9 cellular contexts compared by ENCODE assay signal in the genomic region with DNA sequence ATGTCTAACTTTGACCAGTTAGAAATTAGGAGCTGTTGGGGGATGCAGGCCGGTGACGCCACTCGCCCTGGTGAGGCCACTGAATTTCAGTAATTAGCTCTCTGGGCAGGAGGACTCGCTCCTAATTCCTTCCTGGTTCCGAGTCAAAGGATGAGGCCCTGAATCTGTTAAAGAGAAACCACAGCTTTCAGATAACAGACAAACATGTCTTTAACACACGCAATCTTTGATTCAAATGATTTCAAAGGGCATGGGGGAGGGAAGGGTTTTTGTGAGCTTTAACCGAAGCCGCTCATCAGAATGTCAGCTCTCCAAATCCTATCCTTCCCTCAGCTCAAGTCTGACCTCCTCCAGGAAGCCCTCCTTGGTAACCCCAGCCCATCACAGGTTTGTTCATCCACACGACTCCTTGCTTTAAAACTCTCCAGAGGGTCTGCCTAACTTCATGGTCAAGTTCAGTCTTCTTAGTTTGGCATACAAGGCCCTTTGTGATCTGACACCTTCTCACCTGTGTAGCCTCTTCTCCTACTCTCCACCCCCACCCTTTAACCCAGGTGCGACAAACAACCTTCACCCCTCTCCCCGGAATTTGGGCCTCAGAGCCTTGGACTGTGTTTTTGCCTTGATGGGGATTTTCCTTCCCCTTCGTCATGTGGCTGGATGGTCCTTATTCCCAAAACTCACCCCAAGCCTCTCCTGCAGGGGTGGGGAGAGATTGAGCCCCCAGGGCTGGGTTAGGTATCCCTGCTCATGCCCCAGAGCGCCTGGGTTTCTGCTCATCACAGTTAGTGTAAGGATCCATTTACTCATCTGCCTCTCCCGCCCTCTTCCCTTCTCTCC. TPM values are rescaled to one million over a fixed set of nuclear protein-coding genes. Genes with fewer than 3 reads are reported as not detected.
DNase-seq lines count a peak whose midpoint lies in the region; ATAC-seq and TF ChIP-seq lines count a peak whose summit lies in the region.
"Had no signal": no experiment of that assay in that cellular context is flagged by ENCODE, and none has a peak within 500 bp of the region (broad histone marks: within the 10 kb centered on the region; RNA-seq: fewer than 3 reads in every experiment).

No MANE protein-coding gene starts in this region.

- no peak overlapping the region for H3K4me3 Mint-ChIP-seq in endodermal cell
- peak overlapping the region; percentile 86 to 89 for H3K4me3 Mint-ChIP-seq in stimulated activated naive CD8-positive, alpha-beta T cell treated with anti-CD3 and anti-CD28 coated beads, Interleukin-15, amount 100 ng/mL, for 72 hours

- no peak for TF ChIP-seq CTCF in Peyer's patch (IDR thresholded peaks at IDR 0.05)
- no peak for TF ChIP-seq CTCF in endodermal cell (conservative IDR thresholded peaks at IDR 0.05)

- no peaks in the 10 kb centered on the region for H3K27me3 ChIP-seq in Peyer's patch
- peaks cover 21% of the 10 kb centered on the region for H3K27me3 ChIP-seq in endodermal cell (ENCODE audit: control insufficient read depth, insufficient read depth, low read length, poor library complexity, severe bottlenecking)

- no peaks in the 10 kb centered on the region for H3K36me3 ChIP-seq in Peyer's patch
- H3K36me3 ChIP-seq in endodermal cell (ENCODE audit: control insufficient read depth, insufficient read depth, low read length): no peaks in the 10 kb centered on the region

- H3K9ac ChIP-seq in endodermal cell (ENCODE audit: extremely low read depth, low read length, poor library complexity, severe bottlenecking): no peak overlapping the region

- no peaks in the 10 kb centered on the region for H3K9me3 Mint-ChIP-seq in endodermal cell
- no peaks in the 10 kb centered on the region for H3K9me3 Mint-ChIP-seq in stimulated activated naive CD8-positive, alpha-beta T cell treated with anti-CD3 and anti-CD28 coated beads, Interleukin-15, amount 100 ng/mL, for 72 hours

- peaks cover 18% of the 10 kb centered on the region for H3K4me1 Mint-ChIP-seq in endodermal cell
- H3K4me1 Mint-ChIP-seq in stimulated activated naive CD8-positive, alpha-beta T cell treated with anti-CD3 and anti-CD28 coated beads, Interleukin-15, amount 100 ng/mL, for 72 hours: peaks cover 95% of the 10 kb centered on the region

- WGBS in endodermal cell (ENCODE audit: insufficient coverage in 1 of 2, insufficient read length in 1 of 2), 2 experiments: 77 to 84% methylated on average over 10 to 14 of the region's 14 CpGs

- H3K4me3 ChIP-seq in Peyer's patch (no peak overlapping the region), endodermal cell (ENCODE audit: low read length) (no peak overlapping the region)

- DNase-seq in activated CD4-positive, alpha-beta T cell treated with anti-CD3 and anti-CD28 coated beads for 4 hours: peak; percentile 20 to 28
- DNase-seq in activated CD4-positive, alpha-beta T cell treated with anti-CD3 and anti-CD28 coated beads for 1 hour: no peak
- DNase-seq in Peyer's patch (no peak), endodermal cell (no peak), EL (no peak), NK-92 (lab: John Stamatoyannopoulos, UW; ENCODE audit: unreplicated experiment) (no peak)
- DNase-seq in stimulated activated naive CD8-positive, alpha-beta T cell treated with anti-CD3 and anti-CD28 coated beads, Interleukin-15, amount 100 ng/mL, for 72 hours: peak; percentile 59 to 62
- DNase-seq: NCI-H2227 treated with DMSO at 0.1 percent for 48 hours had no signal

- H3K4me1 ChIP-seq in Peyer's patch (peaks cover 9 to 38% (median 22%) of the 10 kb centered on the region in 4 donors), endodermal cell (ENCODE audit: control insufficient read depth, insufficient read depth, low read length) (peaks cover 4% of the 10 kb centered on the region)

- H3K36me3 Mint-ChIP-seq in endodermal cell (ENCODE audit: low read depth): no peaks in the 10 kb centered on the region

- ATAC-seq in stimulated activated naive CD8-positive, alpha-beta T cell treated with anti-CD3 and anti-CD28 coated beads, Interleukin-15, amount 100 ng/mL, for 72 hours: peak; percentile 39
- ATAC-seq in HG02623 (IDR thresholded peaks at IDR 0.05; ENCODE audit: unreplicated experiment): no peak

- H3K9me3 ChIP-seq in Peyer's patch: no peaks in the 10 kb centered on the region
- H3K9me3 ChIP-seq in endodermal cell (ENCODE audit: control insufficient read depth, low read length): no peaks in the 10 kb centered on the region

- TF ChIP-seq POLR2A in Peyer's patch (IDR thresholded peaks at IDR 0.05): no peak

- peak overlapping the region; percentile 71 to 84 (median 74) for H3K27ac ChIP-seq in Peyer's patch
- H3K27ac ChIP-seq in endodermal cell (ENCODE audit: low read depth, low read length): no peak overlapping the region

- H3K27me3 Mint-ChIP-seq in endodermal cell (ENCODE audit: insufficient read depth): peaks cover 24% of the 10 kb centered on the region
- H3K27me3 Mint-ChIP-seq in stimulated activated naive CD8-positive, alpha-beta T cell treated with anti-CD3 and anti-CD28 coated beads, Interleukin-15, amount 100 ng/mL, for 72 hours: no peaks in the 10 kb centered on the region

- peak overlapping the region; percentile 62 for H3K27ac Mint-ChIP-seq in endodermal cell
- H3K27ac Mint-ChIP-seq in stimulated activated naive CD8-positive, alpha-beta T cell treated with anti-CD3 and anti-CD28 coated beads, Interleukin-15, amount 100 ng/mL, for 72 hours: peak overlapping the region; percentile 79 to 98

RNA-seq across cellular contexts. Expression of gene PHF19, which starts 13.6 kb away (rescaled TPM):
- total RNA-seq in Peyer's patch (10 to 100 TPM in 3 of 4 donors, 1 to 10 TPM in 1; 7.2 to 76.7 (median 20.6) TPM), endodermal cell (10 to 100 TPM; 17.9 to 21.9 TPM)
- 30.5 TPM for polyA plus RNA-seq in endodermal cell (2013, experiment 1 of 2)
- 27.9 TPM for polyA plus RNA-seq in endodermal cell (2013, experiment 2 of 2)

RNA-seq across cellular contexts. Expression of gene TRAF1, which starts 36.0 kb away (rescaled TPM):
- total RNA-seq in Peyer's patch (10 to 100 TPM in 1 of 4 donors, 1 to 10 TPM in 3; 3.3 to 14.0 (median 8.8) TPM), endodermal cell (1 to 10 TPM; 3.6 to 8.2 TPM)
- polyA plus RNA-seq in endodermal cell (2013, experiment 1 of 2): 3.1 TPM
- 2.6 TPM for polyA plus RNA-seq in endodermal cell (2013, experiment 2 of 2)

RNA-seq across cellular contexts. Expression of gene PSMD5, which starts 47.9 kb away (rescaled TPM):
- 10 to 100 TPM; 23.8 to 46.2 (median 30.9) TPM for total RNA-seq in Peyer's patch
- total RNA-seq in endodermal cell: 10 to 100 TPM; 21.8 to 52.7 TPM
- 29.3 TPM for polyA plus RNA-seq in endodermal cell (2013, experiment 1 of 2)
- polyA plus RNA-seq in endodermal cell (2013, experiment 2 of 2): 28.7 TPM

Comparison
In these comparisons a context has a peak if more than half of its experiments do, and no peak if none do; other contexts are left out.
1. DNase-seq: peak in activated CD4-positive, alpha-beta T cell treated with anti-CD3 and anti-CD28 coated beads for 4 hours (2 of 2) and stimulated activated naive CD8-positive, alpha-beta T cell treated with anti-CD3 and anti-CD28 coated beads, Interleukin-15, amount 100 ng/mL, for 72 hours (2 of 2); none in activated CD4-positive, alpha-beta T cell treated with anti-CD3 and anti-CD28 coated beads for 1 hour (single experiment), Peyer's patch (0 of 3), endodermal cell (single experiment), EL (single experiment) and NK-92 (single experiment).